Comparison of ENCODE assay signal across 28 cellular contexts in the genomic region with DNA sequence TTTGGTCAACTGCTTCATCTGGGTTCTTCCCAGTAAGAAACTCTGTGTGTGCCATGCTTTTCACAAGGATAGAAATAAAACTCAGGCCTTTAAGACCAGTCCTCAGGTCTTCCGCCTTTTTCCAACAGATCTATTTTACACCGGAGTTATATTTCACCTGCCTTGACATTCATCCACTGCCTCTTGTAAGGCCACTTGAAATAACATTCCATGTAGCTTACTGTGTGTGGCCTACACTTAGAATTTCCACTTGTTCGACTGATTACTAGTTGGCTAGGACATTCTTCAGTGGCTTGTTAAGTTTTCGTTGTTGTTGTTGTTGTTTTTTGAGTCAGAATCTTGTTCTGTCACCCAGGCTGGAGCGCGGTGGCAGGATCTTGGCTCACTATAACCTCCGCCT.
"Had no signal": no experiment of that assay in that cellular context is flagged by ENCODE, and none has a peak within 500 bp of the region (broad histone marks: within the 10 kb centered on the region; RNA-seq: fewer than 3 reads in every experiment).

No MANE protein-coding gene starts in this region.

- H3K36me3 ChIP-seq: adrenal gland, breast epithelium, cardiac muscle cell, colonic mucosa, esophagus muscularis mucosa, gastroesophageal sphincter, heart right ventricle had no signal

- H3K9me3 ChIP-seq: adrenal gland, breast epithelium, colonic mucosa, esophagus muscularis mucosa, gastroesophageal sphincter, heart right ventricle had no signal

- H3K27me3 ChIP-seq: adrenal gland, breast epithelium, cardiac muscle cell, colonic mucosa, esophagus muscularis mucosa, gastroesophageal sphincter, heart right ventricle had no signal

- H3K4me1 ChIP-seq: adrenal gland, breast epithelium, colonic mucosa, gastroesophageal sphincter, heart right ventricle had no signal

- DNase-seq: activated CD4-positive, alpha-beta memory T cell treated with anti-CD3 and anti-CD28 coated beads for 36 hours; activated CD4-positive, alpha-beta T cell treated with anti-CD3 and anti-CD28 coated beads for 36 hours; activated CD4-positive, alpha-beta T cell treated with anti-CD3 and anti-CD28 coated beads, Interleukin-2, amount 10 ng/mL, durations not matched to agents 24 days and 14 days; activated CD4-positive, CD25-positive, alpha-beta regulatory T cell; activated CD4-positive, CD25-positive, alpha-beta regulatory T cell treated with anti-CD3 and anti-CD28 coated beads, Interleukin-2, amount 50 U/mL, for 72 hours; activated CD8-positive, alpha-beta memory T cell treated with anti-CD3 and anti-CD28 coated beads, Interleukin-2, amount 10 ng/mL, durations not matched to agents 7 days and 5 days; activated CD8-positive, alpha-beta memory T cell treated with anti-CD3 and anti-CD28 coated beads, Interleukin-2, amount 50 U/mL, for 4 hours; activated CD8-positive, alpha-beta T cell treated with anti-CD3 and anti-CD28 coated beads, Interleukin-2, amount 10 ng/mL, durations not matched to agents 7 days and 5 days; activated effector memory CD4-positive, alpha-beta T cell treated with anti-CD3 and anti-CD28 coated beads, Interleukin-2, amount 50 U/mL, for 16 hours; activated naive CD4-positive, alpha-beta T cell treated with anti-CD3 and anti-CD28 coated beads for 36 hours; activated naive CD8-positive, alpha-beta T cell treated with anti-CD3 and anti-CD28 coated beads for 36 hours; activated naive CD8-positive, alpha-beta T cell treated with anti-CD3 and anti-CD28 coated beads, Interleukin-2, amount 50 U/mL, for 24 hours; activated T-cell treated with anti-CD3 and anti-CD28 coated beads, Interleukin-2, amount 50 U/mL, for 1 hour; activated T-cell treated with anti-CD3 and anti-CD28 coated beads, Interleukin-2, amount 50 U/mL, for 48 hours; adrenal gland; amygdala; aorta; central memory CD4-positive, alpha-beta T cell; cerebellar nuclear complex; colonic mucosa; effector CD8-positive, alpha-beta T cell; foreskin melanocyte; heart right ventricle; T-helper 2 cell had no signal

- H3K27ac ChIP-seq: adrenal gland, breast epithelium, cardiac muscle cell, colonic mucosa, esophagus muscularis mucosa, gastroesophageal sphincter, heart right ventricle had no signal

- ATAC-seq: activated CD4-positive, alpha-beta T cell treated with anti-CD3 and anti-CD28 coated beads for 36 hours; activated CD8-positive, alpha-beta memory T cell treated with anti-CD3 and anti-CD28 coated beads, Interleukin-2, amount 10 ng/mL, durations not matched to agents 7 days and 5 days; activated CD8-positive, alpha-beta T cell treated with anti-CD3 and anti-CD28 coated beads, Interleukin-2, amount 10 ng/mL, durations not matched to agents 7 days and 5 days; activated naive CD8-positive, alpha-beta T cell treated with anti-CD3 and anti-CD28 coated beads, Interleukin-2, amount 50 U/mL, for 24 hours; gastroesophageal sphincter; heart right ventricle had no signal

- H3K4me3 ChIP-seq: adrenal gland, breast epithelium, cardiac muscle cell, colonic mucosa, esophagus muscularis mucosa, gastroesophageal sphincter, heart right ventricle had no signal
